In genomic region chr18:3914116-3914515, GRCh38 we compare ENCODE assay signal across 20 cellular contexts.
"Had no signal": no experiment of that assay in that cellular context is flagged by ENCODE, and none has a peak within 500 bp of the region (broad histone marks: within the 10 kb centered on the region; RNA-seq: fewer than 3 reads in every experiment).

No MANE protein-coding gene starts in this region.

- H3K36me3 ChIP-seq: brain microvascular endothelial cell, cardiac muscle cell had no signal

- H3K4me2 ChIP-seq: PC-9 had no signal

- DNase-seq: activated B cell treated with CpG ODN at 0.5 μM for 24 hours; activated CD4-positive, alpha-beta T cell treated with anti-CD3 and anti-CD28 coated beads for 1 hour; activated CD4-positive, alpha-beta T cell treated with anti-CD3 and anti-CD28 coated beads, Interleukin-2, amount 10 ng/mL, durations not matched to agents 24 days and 14 days; activated CD4-positive, alpha-beta T cell treated with anti-CD3 and anti-CD28 coated beads, Interleukin-2, amount 50 U/mL, for 48 hours; activated CD8-positive, alpha-beta memory T cell treated with anti-CD3 and anti-CD28 coated beads, Interleukin-2, amount 10 ng/mL, durations not matched to agents 7 days and 5 days; activated effector memory CD4-positive, alpha-beta T cell treated with anti-CD3 and anti-CD28 coated beads, Interleukin-2, amount 50 U/mL, for 16 hours; activated naive CD4-positive, alpha-beta T cell treated with anti-CD3 and anti-CD28 coated beads for 36 hours; activated T-cell treated with anti-CD3 and anti-CD28 coated beads, Interleukin-2, amount 50 U/mL, for 4 hours; brain microvascular endothelial cell; NCI-H1048; NCI-H1694; NCI-H2029; NCI-H2107; NCI-H226; NK-92 treated with Interleukin-12 subunit alpha and Interleukin-12 subunit beta, amount 100 ng/mL, for 24 hours; PC-9; SHP77 treated with DMSO at 0.1 percent for 48 hours; T-helper 17 cell; T1000 had no signal

- H3K27ac ChIP-seq: brain microvascular endothelial cell, cardiac muscle cell, PC-9 had no signal

- H2AFZ ChIP-seq: PC-9 had no signal

- H3K4me3 ChIP-seq: cardiac muscle cell, PC-9 had no signal

- H3K27me3 ChIP-seq: brain microvascular endothelial cell, cardiac muscle cell had no signal
